Comparison of ENCODE assay signal across 37 cellular contexts in the genomic region with DNA sequence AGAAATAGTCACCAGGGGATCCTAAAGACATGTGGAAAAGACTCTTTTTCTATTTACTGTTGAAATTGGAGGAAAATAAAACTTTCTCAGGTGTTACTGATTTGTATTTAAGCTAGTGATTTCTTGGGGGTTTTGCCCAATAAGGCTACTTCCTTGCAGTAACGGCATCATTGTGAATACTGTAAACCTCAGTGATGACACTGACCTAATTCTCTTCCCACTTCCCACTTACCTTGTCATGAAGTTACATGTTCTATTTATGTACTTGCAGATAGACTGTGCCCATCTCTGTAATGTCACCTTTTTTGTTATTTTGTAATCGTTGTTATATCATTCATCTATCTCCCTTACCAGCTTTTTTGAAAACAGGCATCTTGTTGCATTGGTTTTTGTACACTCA.
"Had no signal": no experiment of that assay in that cellular context is flagged by ENCODE, and none has a peak within 500 bp of the region (broad histone marks: within the 10 kb centered on the region; RNA-seq: fewer than 3 reads in every experiment).

No MANE protein-coding gene starts in this region.

- ATAC-seq: activated CD8-positive, alpha-beta T cell treated with anti-CD3 and anti-CD28 coated beads for 36 hours; activated naive CD4-positive, alpha-beta T cell treated with anti-CD3 and anti-CD28 coated beads, Interleukin-2, amount 50 U/mL, for 72 hours; activated T-cell treated with anti-CD3 and anti-CD28 coated beads, Interleukin-2, amount 50 U/mL, for 4 hours; activated T-cell treated with anti-CD3 and anti-CD28 coated beads, Interleukin-2, amount 50 U/mL, for 72 hours; activated T-helper 17 cell treated with anti-CD3 and anti-CD28 coated beads, Interleukin-2, amount 50 U/mL, for 72 hours had no signal

- H3K4me1 Mint-ChIP-seq: activated CD4-positive, alpha-beta T cell treated with anti-CD3 and anti-CD28 coated beads, Interleukin-2, amount 10 ng/mL, durations not matched to agents 24 days and 14 days; activated naive CD8-positive, alpha-beta T cell treated with anti-CD3 and anti-CD28 coated beads for 36 hours; activated T-helper 17 cell treated with anti-CD3 and anti-CD28 coated beads, Interleukin-2, amount 50 U/mL, for 72 hours; brain had no signal

- FAIRE-seq: bronchial epithelial cell, TTC549 had no signal

- H3K4me3 Mint-ChIP-seq: activated B cell treated with CpG ODN at 0.5 μM for 24 hours; activated CD4-positive, alpha-beta memory T cell treated with anti-CD3 and anti-CD28 coated beads for 36 hours; activated CD4-positive, alpha-beta T cell treated with anti-CD3 and anti-CD28 coated beads, Interleukin-2, amount 10 ng/mL, durations not matched to agents 24 days and 14 days; activated CD8-positive, alpha-beta T cell treated with anti-CD3 and anti-CD28 coated beads for 36 hours; activated naive CD4-positive, alpha-beta T cell treated with anti-CD3 and anti-CD28 coated beads for 36 hours; activated naive CD8-positive, alpha-beta T cell treated with anti-CD3 and anti-CD28 coated beads for 36 hours; activated T-cell treated with anti-CD3 and anti-CD28 coated beads, Interleukin-2, amount 50 U/mL, for 4 hours; activated T-cell treated with anti-CD3 and anti-CD28 coated beads, Interleukin-2, amount 50 U/mL, for 72 hours; activated T-helper 1 cell treated with anti-CD3 and anti-CD28 coated beads, Interleukin-12 subunit alpha, Interleukin-12 subunit beta, Interleukin-2, Interleukin-4 antibody, amounts not matched to agents 30 ng/mL and 10 ng/mL and 1 ng/mL, durations not matched to agents 14 hours and 24 hours and 36 hours; activated T-helper 17 cell treated with anti-CD3 and anti-CD28 coated beads, Interleukin-2, amount 50 U/mL, for 72 hours; brain; central memory CD8-positive, alpha-beta T cell; T-helper 2 cell treated with Interferon-gamma antibody and Interleukin-4, amounts not matched to agents 5 μg/mL and 100 μg/mL, for 36 hours had no signal

- H3K4me1 ChIP-seq: ascending aorta, colonic mucosa had no signal

- H3K27ac Mint-ChIP-seq: activated B cell treated with CpG ODN at 0.5 μM for 24 hours; activated CD4-positive, alpha-beta memory T cell treated with anti-CD3 and anti-CD28 coated beads for 36 hours; activated CD4-positive, alpha-beta T cell treated with anti-CD3 and anti-CD28 coated beads, Interleukin-2, amount 10 ng/mL, durations not matched to agents 24 days and 14 days; activated CD8-positive, alpha-beta T cell treated with anti-CD3 and anti-CD28 coated beads for 36 hours; activated naive CD4-positive, alpha-beta T cell treated with anti-CD3 and anti-CD28 coated beads for 36 hours; activated naive CD4-positive, alpha-beta T cell treated with anti-CD3 and anti-CD28 coated beads, Interleukin-2, amount 50 U/mL, for 72 hours; activated naive CD8-positive, alpha-beta T cell treated with anti-CD3 and anti-CD28 coated beads for 36 hours; activated T-cell treated with anti-CD3 and anti-CD28 coated beads, Interleukin-2, amount 50 U/mL, for 72 hours; activated T-helper 1 cell treated with anti-CD3 and anti-CD28 coated beads, Interleukin-12 subunit alpha, Interleukin-12 subunit beta, Interleukin-2, Interleukin-4 antibody, amounts not matched to agents 30 ng/mL and 10 ng/mL and 1 ng/mL, durations not matched to agents 14 hours and 24 hours and 36 hours; activated T-helper 17 cell treated with anti-CD3 and anti-CD28 coated beads, Interleukin-2, amount 50 U/mL, for 72 hours; T-helper 2 cell treated with Interferon-gamma antibody and Interleukin-4, amounts not matched to agents 5 μg/mL and 100 μg/mL, for 36 hours had no signal

- H3K27me3 ChIP-seq: ascending aorta, cardiac muscle cell, colonic mucosa had no signal

- DNase-seq: activated B cell treated with CpG ODN at 0.5 μM for 24 hours; activated CD4-positive, alpha-beta memory T cell treated with anti-CD3 and anti-CD28 coated beads for 36 hours; activated CD4-positive, alpha-beta T cell treated with anti-CD3 and anti-CD28 coated beads for 4 hours; activated CD4-positive, alpha-beta T cell treated with anti-CD3 and anti-CD28 coated beads, Interleukin-2, amount 10 ng/mL, durations not matched to agents 24 days and 14 days; activated CD4-positive, alpha-beta T cell treated with anti-CD3 and anti-CD28 coated beads, Interleukin-2, amount 50 U/mL, for 1 hour; activated CD4-positive, alpha-beta T cell treated with anti-CD3 and anti-CD28 coated beads, Interleukin-2, amount 50 U/mL, for 4 hours; activated CD4-positive, CD25-positive, alpha-beta regulatory T cell treated with anti-CD3 and anti-CD28 coated beads, Interleukin-2, amount 50 U/mL, for 72 hours; activated CD8-positive, alpha-beta memory T cell treated with anti-CD3 and anti-CD28 coated beads, Interleukin-2, amount 50 U/mL, for 4 hours; activated CD8-positive, alpha-beta T cell treated with anti-CD3 and anti-CD28 coated beads for 36 hours; activated effector memory CD4-positive, alpha-beta T cell treated with anti-CD3 and anti-CD28 coated beads, Interleukin-2, amount 50 U/mL, for 16 hours; activated gamma-delta T cell treated with Interleukin-2 at 50 U/mL for 16 hours; activated naive CD4-positive, alpha-beta T cell; activated naive CD4-positive, alpha-beta T cell treated with anti-CD3 and anti-CD28 coated beads for 36 hours; activated naive CD4-positive, alpha-beta T cell treated with anti-CD3 and anti-CD28 coated beads, Interleukin-2, amount 50 U/mL, for 16 hours; activated naive CD8-positive, alpha-beta T cell treated with anti-CD3 and anti-CD28 coated beads for 36 hours; activated T-cell treated with anti-CD3 and anti-CD28 coated beads for 4 hours; activated T-cell treated with anti-CD3 and anti-CD28 coated beads, Interleukin-2, amount 50 U/mL, for 1 hour; activated T-cell treated with anti-CD3 and anti-CD28 coated beads, Interleukin-2, amount 50 U/mL, for 4 hours; activated T-cell treated with anti-CD3 and anti-CD28 coated beads, Interleukin-2, amount 50 U/mL, for 72 hours; amygdala; anterior cingulate cortex; caudate nucleus; cerebellar nuclear complex; colonic mucosa; T-helper 2 cell; T-helper 9 cell had no signal

- H3K27ac ChIP-seq: ascending aorta, cardiac muscle cell, colonic mucosa, VCaP had no signal

- H3K4me3 ChIP-seq: ascending aorta, cardiac muscle cell, colonic mucosa had no signal

- H3K27me3 Mint-ChIP-seq: activated B cell treated with CpG ODN at 0.5 μM for 24 hours; activated CD4-positive, alpha-beta memory T cell treated with anti-CD3 and anti-CD28 coated beads for 36 hours; activated CD4-positive, alpha-beta T cell treated with anti-CD3 and anti-CD28 coated beads, Interleukin-2, amount 10 ng/mL, durations not matched to agents 24 days and 14 days; activated CD8-positive, alpha-beta T cell treated with anti-CD3 and anti-CD28 coated beads for 36 hours; activated naive CD8-positive, alpha-beta T cell treated with anti-CD3 and anti-CD28 coated beads for 36 hours; activated T-helper 17 cell treated with anti-CD3 and anti-CD28 coated beads, Interleukin-2, amount 50 U/mL, for 72 hours; central memory CD8-positive, alpha-beta T cell had no signal

- H3K36me3 ChIP-seq: cardiac muscle cell, colonic mucosa had no signal

- H3K9me3 ChIP-seq: colonic mucosa had no signal
